In the genomic region with DNA sequence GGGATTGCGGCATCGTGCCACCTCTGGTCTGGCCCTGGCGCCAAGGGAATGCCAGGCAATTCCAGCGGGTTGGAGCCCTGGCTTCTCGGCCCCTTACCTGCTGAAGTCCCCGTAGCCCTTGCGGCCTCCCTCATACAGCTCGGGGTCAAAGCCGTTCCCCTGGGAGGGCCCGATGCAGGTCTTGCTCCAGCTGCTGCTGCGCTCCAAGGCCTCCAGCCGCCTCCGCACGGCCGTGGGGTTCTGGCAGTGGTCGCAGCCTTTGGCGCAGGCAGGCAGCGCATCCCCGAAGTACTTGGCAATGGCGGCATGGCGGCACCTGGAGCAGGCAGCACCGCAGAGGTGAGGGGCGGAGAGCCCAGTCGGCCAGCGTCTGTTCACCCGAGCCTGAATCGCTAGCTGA, we compare ENCODE assay signal across 24 cellular contexts. TPM values are rescaled to one million over a fixed set of nuclear protein-coding genes. Genes with fewer than 3 reads are reported as not detected.
"Had no signal": no experiment of that assay in that cellular context is flagged by ENCODE, and none has a peak within 500 bp of the region (broad histone marks: within the 10 kb centered on the region; RNA-seq: fewer than 3 reads in every experiment).

No MANE protein-coding gene starts in this region.

- FAIRE-seq: RCC 7860 had no signal

- DNase-seq: IMR-90, Karpas-422, KG1, MG63, NCI-H1092, NCI-H1105 treated with DMSO at 0.1 percent for 48 hours, NCI-H1417 treated with DMSO at 0.1 percent for 48 hours, NCI-H146, NCI-H1694 treated with DMSO at 0.1 percent for 48 hours, NCI-H1930, NCI-H2081, NCI-H2107, NCI-H2171, NCI-H226, NCI-H446, NCI-H510A, NCI-H524 treated with DMSO at 0.1 percent for 48 hours, NCI-H69, NCI-H774, RPMI8226, SHP77, SK-N-SH had no signal

- H3K4me3 ChIP-seq: MG63 had no signal

- H3K9me3 ChIP-seq: MG63, SK-N-SH had no signal

- H3K27me3 ChIP-seq: MG63 had no signal

- H3K9ac ChIP-seq: SK-N-SH had no signal

RNA-seq across cellular contexts. Expression of gene SMIM5, which starts 1.9 kb away (rescaled TPM):
- total RNA-seq: IMR-90, SK-MEL-5 had no signal
- polyA plus RNA-seq: IMR-90 had no signal
